Comparison of ENCODE assay signal across 1 cellular context in the genomic region with DNA sequence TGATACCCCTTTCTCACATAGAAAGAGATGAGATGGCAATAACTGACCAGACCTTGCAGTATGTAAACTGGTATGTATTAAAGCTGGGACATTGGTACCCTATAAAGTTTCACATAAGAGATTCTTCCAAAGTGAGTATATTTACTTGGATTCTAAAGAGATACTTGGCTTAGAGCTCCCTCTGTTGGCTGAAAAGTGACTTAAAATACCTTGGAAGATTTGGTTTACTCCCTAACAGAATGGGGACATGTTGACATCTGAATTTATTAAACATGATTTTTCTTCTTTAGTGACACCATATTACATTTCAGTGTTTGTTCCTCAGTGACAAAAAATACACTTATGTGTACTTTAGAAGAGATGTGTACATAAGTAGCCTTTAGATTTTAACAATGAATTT.
TF ChIP-seq lines count a peak whose summit lies in the region.

No MANE protein-coding gene starts in this region.

TF ChIP-seq in GM23338, 12 proteins besides CTCF, POLR2A, EP300 and RAD21 (continued from another document):
- TF ChIP-seq STAT1 (IDR thresholded peaks at IDR 0.05; ENCODE audit: unreplicated experiment) (no peak), POLR2AphosphoS5 (IDR thresholded peaks at IDR 0.05; ENCODE audit: low read depth) (no peak)
